16 cellular contexts compared by ENCODE assay signal in genomic region chrX:70338290-70338689, GRCh38.
"Had no signal": no experiment of that assay in that cellular context is flagged by ENCODE, and none has a peak within 500 bp of the region (broad histone marks: within the 10 kb centered on the region; RNA-seq: fewer than 3 reads in every experiment).

No MANE protein-coding gene starts in this region.

- H3K4me3 ChIP-seq: ascending aorta, breast epithelium, sigmoid colon, stomach had no signal

- H3K27ac ChIP-seq: ascending aorta, breast epithelium, sigmoid colon, stomach had no signal

- ATAC-seq: activated CD4-positive, CD25-positive, alpha-beta regulatory T cell treated with anti-CD3 and anti-CD28 coated beads, Interleukin-2, amount 50 U/mL, for 24 hours; activated T-cell treated with anti-CD3 and anti-CD28 coated beads, Interleukin-2, amount 50 U/mL, for 4 hours; left lobe of liver; stimulated activated effector memory CD8-positive, alpha-beta T cell treated with anti-CD3 and anti-CD28 coated beads, Interleukin-12 subunit alpha, Interleukin-12 subunit beta, amount 100 ng/mL, for 72 hours had no signal

- H3K27me3 ChIP-seq: ascending aorta, sigmoid colon, stomach had no signal

- DNase-seq: activated CD4-positive, alpha-beta T cell treated with anti-CD3 and anti-CD28 coated beads, Interleukin-2, amount 10 ng/mL, durations not matched to agents 7 days and 5 days; activated CD8-positive, alpha-beta memory T cell treated with anti-CD3 and anti-CD28 coated beads, Interleukin-2, amount 50 U/mL, for 4 hours; activated effector memory CD4-positive, alpha-beta T cell treated with Interleukin-2 at 50 U/mL for 16 hours; activated T-cell treated with anti-CD3 and anti-CD28 coated beads, Interleukin-2, amount 50 U/mL, for 4 hours; cortex of kidney; kidney; nephron progenitor cell; nucleus accumbens; sigmoid colon; stimulated activated CD4-positive, alpha-beta T cell treated with anti-CD3 and anti-CD28 coated beads, Interleukin-4, amount 100 ng/mL, for 24 hours; stomach had no signal
